ENCODE assay signal across 8 cellular contexts in the genomic region with DNA sequence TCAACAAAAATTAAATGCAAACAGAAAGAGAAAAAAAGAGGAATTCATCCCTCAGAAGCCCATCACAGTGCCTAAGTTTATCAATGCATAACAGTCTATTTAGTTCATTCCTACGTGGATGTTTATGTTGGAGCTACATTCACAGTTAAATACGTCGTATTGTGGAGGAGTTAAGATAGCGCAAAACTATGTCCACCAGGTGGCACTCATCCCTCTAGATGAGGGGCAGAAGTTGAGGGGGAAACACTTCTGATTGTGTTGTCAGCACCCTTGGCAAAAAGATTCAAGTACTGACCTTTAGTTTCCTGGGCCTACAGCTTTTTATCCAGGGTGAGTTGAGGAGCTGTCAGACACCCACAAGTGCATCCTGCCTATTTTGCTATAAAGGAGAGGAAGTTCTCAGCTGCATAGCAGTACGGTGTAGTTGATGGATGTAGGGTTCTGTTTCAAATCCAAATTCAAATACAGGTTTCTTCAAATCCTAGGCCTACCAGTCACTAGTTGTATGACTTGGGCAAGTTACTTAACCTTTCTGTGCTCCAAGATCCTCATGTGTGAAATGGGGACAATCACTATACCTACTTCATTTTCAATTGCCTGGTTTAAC. TPM values are rescaled to one million over a fixed set of nuclear protein-coding genes. Genes with fewer than 3 reads are reported as not detected.
DNase-seq lines count a peak whose midpoint lies in the region; ATAC-seq and TF ChIP-seq lines count a peak whose summit lies in the region.

No MANE protein-coding gene starts in this region.

- POLR2A ChIA-PET in AG04450 (lab: Yijun Ruan, JAX), result interaction anchor here (1.2 kb wide), 1 partner anchor 28 kb away, joined by 8 read pairs; no protein-coding TSS in a partner anchor

- no peaks in the 10 kb centered on the region for H3K9me3 ChIP-seq in AG04450 (ENCODE audit: control insufficient read depth, insufficient read depth, low read length)

- H3K27ac ChIP-seq in AG04450 (ENCODE audit: low read depth, low read length), result no peak overlapping the region

- CTCF ChIA-PET in AG04450 (lab: Charles Lee), result interaction anchor here (0.5 to 5.8 kb wide), 66 partner anchors 9 to 929 kb away, joined by 3 to 117 read pairs (median 4); no protein-coding TSS in a partner anchor

- no peaks in the 10 kb centered on the region for H3K27me3 ChIP-seq in AG04450 (ENCODE audit: control insufficient read depth, insufficient read depth, low read length)

- peak; percentile 80 for DNase-seq in AG04450 (ENCODE audit: low read depth, low spot score)
- DNase-seq in HK-2 (ENCODE audit: unreplicated experiment), result peak; percentile 58
- peak; percentile 17 for DNase-seq in OCI-M2 (lab: John Stamatoyannopoulos, UW; ENCODE audit: unreplicated experiment)
- peak; percentile 89 for DNase-seq in astrocyte of the hippocampus (ENCODE audit: low read depth, low spot score)
- DNase-seq in iPS-NIHi7 (ENCODE audit: extremely low spot score), result peak; percentile 73
- peak; percentile 27 for DNase-seq in stimulated activated CD4-positive, alpha-beta T cell treated with anti-CD3 and anti-CD28 coated beads, Interleukin-4, amount 100 ng/mL, for 1 hour

- H3K4me3 ChIP-seq in AG04450 (ENCODE audit: low read depth, low read length), result no peak overlapping the region

- ATAC-seq in GM18508 (IDR thresholded peaks at IDR 0.05; ENCODE audit: insufficient read depth, unreplicated experiment) (peak; percentile 41), GM21528 (IDR thresholded peaks at IDR 0.05; ENCODE audit: low FRiP score, unreplicated experiment) (no peak)

- TF ChIP-seq CTCF in AG04450 (IDR thresholded peaks at IDR 0.05; ENCODE audit: low read depth, low read length), result peak; percentile 79

RNA-seq across cellular contexts. Expression of gene MYO1B, which starts 26.8 kb away (rescaled TPM):
- 110 and 149 TPM in 2 replicates for polyA plus RNA-seq in AG04450 (2011; rRNA removed)
- 118 and 161 TPM in 2 replicates for polyA minus RNA-seq in AG04450 (2011; rRNA and poly(A)+ RNA removed)

Comparison
In these comparisons a context has a peak if more than half of its experiments do, and no peak if none do; other contexts are left out.
1. DNase-seq: peak in every context shown above with its lines; median percentile 89 in astrocyte of the hippocampus; 80 in AG04450; 73 in iPS-NIHi7; 58 in HK-2; 27 in stimulated activated CD4-positive, alpha-beta T cell treated with anti-CD3 and anti-CD28 coated beads, Interleukin-4, amount 100 ng/mL, for 1 hour; 17 in OCI-M2.